13 cellular contexts compared by ENCODE assay signal in the genomic region with DNA sequence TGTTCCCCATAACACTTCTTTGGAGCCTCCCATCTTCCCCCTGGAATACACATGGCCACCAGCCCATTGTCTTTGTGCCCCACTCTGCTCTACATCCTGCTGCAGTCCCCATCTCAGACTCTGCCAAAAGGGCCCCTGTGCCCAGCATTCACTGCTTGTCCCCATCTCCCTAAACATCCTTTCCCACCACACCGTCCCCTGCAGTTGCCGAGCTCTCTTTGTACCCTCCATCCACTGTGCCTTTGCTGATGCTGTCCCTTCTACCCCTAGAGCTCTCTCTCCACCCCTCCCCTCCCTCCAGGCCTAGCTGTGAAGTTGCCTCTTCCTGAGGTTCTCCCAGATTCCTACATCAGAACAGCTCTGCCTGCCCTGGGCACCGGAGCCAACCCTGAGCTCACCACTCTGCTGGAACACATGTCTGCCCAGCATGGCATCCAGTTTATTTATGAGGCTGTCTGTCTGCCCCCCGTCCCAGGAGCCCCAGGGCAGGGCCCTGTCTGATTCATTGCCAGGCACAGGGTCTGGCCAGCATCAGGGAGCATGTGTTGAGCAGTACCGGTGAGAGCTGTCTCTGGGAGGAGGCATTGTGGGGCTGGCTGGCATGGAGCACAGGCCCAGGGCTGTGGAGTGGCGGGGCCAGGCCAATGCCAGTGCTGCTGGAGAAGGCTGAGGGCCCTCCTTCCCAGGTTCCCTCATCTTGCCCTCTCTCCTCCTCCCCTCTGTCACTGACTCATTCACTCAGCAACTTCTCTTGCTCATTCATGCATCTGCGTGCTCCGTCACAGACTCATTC. TPM values are rescaled to one million over a fixed set of nuclear protein-coding genes. Genes with fewer than 3 reads are reported as not detected.
DNase-seq lines count a peak whose midpoint lies in the region; ATAC-seq and TF ChIP-seq lines count a peak whose summit lies in the region.
"Had no signal": no experiment of that assay in that cellular context is flagged by ENCODE, and none has a peak within 500 bp of the region (broad histone marks: within the 10 kb centered on the region; RNA-seq: fewer than 3 reads in every experiment).

No MANE protein-coding gene starts in this region.

- peak; percentile 86 for DNase-seq in GM23248
- peak; percentile 86 for DNase-seq in astrocyte of the hippocampus (ENCODE audit: low read depth, low spot score)
- peak; percentile 69 to 85 for DNase-seq in heart right ventricle
- no peak for DNase-seq in HAP-1 (ENCODE audit: low spot score in 2 of 2)
- DNase-seq in activated CD4-positive, alpha-beta T cell treated with anti-CD3 and anti-CD28 coated beads, Interleukin-2, amount 10 ng/mL, durations not matched to agents 24 days and 14 days: no peak
- no peak for DNase-seq in NCI-H187 treated with DMSO at 0.1 percent for 48 hours (lab: John Stamatoyannopoulos, UW)
- DNase-seq in NCI-H526 (lab: John Stamatoyannopoulos, UW): no peak
- DNase-seq: activated T-cell treated with anti-CD3 and anti-CD28 coated beads, Interleukin-2, amount 50 U/mL, for 1 hour; immature natural killer cell had no signal

- no peak overlapping the region for H3K27ac Mint-ChIP-seq in activated CD4-positive, alpha-beta T cell treated with anti-CD3 and anti-CD28 coated beads, Interleukin-2, amount 10 ng/mL, durations not matched to agents 24 days and 14 days
- H3K27ac Mint-ChIP-seq: CD8-positive, alpha-beta memory T cell; stimulated activated naive CD8-positive, alpha-beta T cell treated with anti-CD3 and anti-CD28 coated beads, Interleukin-15, Interleukin-2, amounts not matched to agents 100 ng/mL and 50 ng/mL, for 24 hours; T-helper 1 cell treated with Interleukin-12 subunit alpha and Interleukin-12 subunit beta and Interleukin-4 antibody, amounts not matched to agents 30 μg/mL and 1 μg/mL, for 36 hours had no signal

- peaks cover 2% of the 10 kb centered on the region for H3K27me3 Mint-ChIP-seq in activated CD4-positive, alpha-beta T cell treated with anti-CD3 and anti-CD28 coated beads, Interleukin-2, amount 10 ng/mL, durations not matched to agents 24 days and 14 days
- H3K27me3 Mint-ChIP-seq: stimulated activated naive CD8-positive, alpha-beta T cell treated with anti-CD3 and anti-CD28 coated beads, Interleukin-15, Interleukin-2, amounts not matched to agents 100 ng/mL and 50 ng/mL, for 24 hours had no signal

- H3K9ac ChIP-seq in GM23248 (no peak overlapping the region; the same call in 1 of the 2 replicates), rectal smooth muscle tissue (ENCODE audit: low read length) (no peak overlapping the region)

- H3K79me2 ChIP-seq in GM23248 (ENCODE audit: insufficient read depth): no peaks in the 10 kb centered on the region

- no peaks in the 10 kb centered on the region for H4K20me1 ChIP-seq in GM23248 (ENCODE audit: insufficient read depth)

- H3K9me3 ChIP-seq in GM23248 (ENCODE audit: low read depth): no peaks in the 10 kb centered on the region
- H3K9me3 ChIP-seq in heart right ventricle: no peaks in the 10 kb centered on the region
- H3K9me3 ChIP-seq in HAP-1: no peaks in the 10 kb centered on the region

- H2AFZ ChIP-seq in GM23248: no peak overlapping the region

- H3K4me1 ChIP-seq in GM23248 (ENCODE audit: insufficient read depth) (peaks cover 17% of the 10 kb centered on the region; the same call in 1 of the 2 replicates), heart right ventricle (peaks cover 0 to 39% (median 23%) of the 10 kb centered on the region in 9 donors), rectal smooth muscle tissue (ENCODE audit: control insufficient read depth, insufficient read depth, low read length) (peaks cover 11% of the 10 kb centered on the region), HAP-1 (no peaks in the 10 kb centered on the region)

- H3K9me2 ChIP-seq in GM23248 (ENCODE audit: insufficient read depth): no peaks in the 10 kb centered on the region

- WGBS in GM23248 (ENCODE audit: low coverage in 1 of 2, low lambda C conversion rate in 2 of 2, missing lambda C conversion rate in 2 of 2), 2 experiments: 55 to 60% methylated on average over 8 of the region's 8 CpGs
- WGBS in heart right ventricle, 2 donors: 51 to 67% methylated on average over 8 of the region's 8 CpGs

- peak; percentile 87 to 96 (median 93) for ATAC-seq in heart right ventricle

- H3K9me3 Mint-ChIP-seq in activated CD4-positive, alpha-beta T cell treated with anti-CD3 and anti-CD28 coated beads, Interleukin-2, amount 10 ng/mL, durations not matched to agents 24 days and 14 days: no peaks in the 10 kb centered on the region
- H3K9me3 Mint-ChIP-seq: CD8-positive, alpha-beta memory T cell; immature natural killer cell; stimulated activated naive CD8-positive, alpha-beta T cell treated with anti-CD3 and anti-CD28 coated beads, Interleukin-15, Interleukin-2, amounts not matched to agents 100 ng/mL and 50 ng/mL, for 24 hours; T-helper 1 cell treated with Interleukin-12 subunit alpha and Interleukin-12 subunit beta and Interleukin-4 antibody, amounts not matched to agents 30 μg/mL and 1 μg/mL, for 36 hours had no signal

- intact Hi-C loops in heart right ventricle (cut with DNase I): no loop called here
- intact Hi-C loops in activated CD4-positive, alpha-beta T cell treated with anti-CD3 and anti-CD28 coated beads, Interleukin-2, amount 10 ng/mL, durations not matched to agents 24 days and 14 days (cut with micrococcal nuclease): no loop called here

- no peaks in the 10 kb centered on the region for H3K36me3 Mint-ChIP-seq in activated CD4-positive, alpha-beta T cell treated with anti-CD3 and anti-CD28 coated beads, Interleukin-2, amount 10 ng/mL, durations not matched to agents 24 days and 14 days (ENCODE audit: low read depth)
- H3K36me3 Mint-ChIP-seq: CD8-positive, alpha-beta memory T cell; immature natural killer cell had no signal

- H3K4me2 ChIP-seq in GM23248 (ENCODE audit: unreplicated experiment): no peak overlapping the region

- no peak for TF ChIP-seq CTCF in heart right ventricle (IDR thresholded peaks at IDR 0.05)

- H3K27me3 ChIP-seq in GM23248 (replicated peaks; ENCODE audit: insufficient read depth) (no peaks in the 10 kb centered on the region), heart right ventricle (no peaks in the 10 kb centered on the region), rectal smooth muscle tissue (ENCODE audit: control insufficient read depth, insufficient read depth, low read length) (no peaks in the 10 kb centered on the region), HAP-1 (ENCODE audit: low read depth) (no peaks in the 10 kb centered on the region)

- no peaks in the 10 kb centered on the region for H3K4me1 Mint-ChIP-seq in activated CD4-positive, alpha-beta T cell treated with anti-CD3 and anti-CD28 coated beads, Interleukin-2, amount 10 ng/mL, durations not matched to agents 24 days and 14 days
- H3K4me1 Mint-ChIP-seq: CD8-positive, alpha-beta memory T cell; immature natural killer cell had no signal

- no peak overlapping the region for H3K4me3 Mint-ChIP-seq in activated CD4-positive, alpha-beta T cell treated with anti-CD3 and anti-CD28 coated beads, Interleukin-2, amount 10 ng/mL, durations not matched to agents 24 days and 14 days
- H3K4me3 Mint-ChIP-seq: CD8-positive, alpha-beta memory T cell; immature natural killer cell; stimulated activated naive CD8-positive, alpha-beta T cell treated with anti-CD3 and anti-CD28 coated beads, Interleukin-15, Interleukin-2, amounts not matched to agents 100 ng/mL and 50 ng/mL, for 24 hours; T-helper 1 cell treated with Interleukin-12 subunit alpha and Interleukin-12 subunit beta and Interleukin-4 antibody, amounts not matched to agents 30 μg/mL and 1 μg/mL, for 36 hours had no signal

- no peak overlapping the region for H3K4me3 ChIP-seq in GM23248
- no peak overlapping the region for H3K4me3 ChIP-seq in heart right ventricle
- no peak overlapping the region for H3K4me3 ChIP-seq in rectal smooth muscle tissue (ENCODE audit: low read length)
- H3K4me3 ChIP-seq in HAP-1: no peak overlapping the region

- H3K27ac ChIP-seq in GM23248 (no peak overlapping the region), heart right ventricle (peak overlapping the region in 7 of 10 donors; percentile 11 to 68 (median 59)), rectal smooth muscle tissue (ENCODE audit: low read depth, low read length) (peak overlapping the region; percentile 46)

- H3K36me3 ChIP-seq in GM23248 (ENCODE audit: low read depth) (no peaks in the 10 kb centered on the region), heart right ventricle (no peaks in the 10 kb centered on the region), rectal smooth muscle tissue (ENCODE audit: control insufficient read depth, insufficient read depth, low read length) (no peaks in the 10 kb centered on the region), HAP-1 (replicated peaks) (no peaks in the 10 kb centered on the region)

- in situ Hi-C loops in GM23248 (cut with MboI) (no loop called here), HAP-1 (cut with MboI; ENCODE audit: low sequenced_read_pairs) (no loop called here)

- H3F3A ChIP-seq in GM23248 (ENCODE audit: insufficient read depth): no peaks in the 10 kb centered on the region

RNA-seq across cellular contexts. Expression of a gene that starts 28.8 kb away (rescaled TPM):
- not detected in 2 replicates for total RNA-seq in GM23248 (2014; rRNA removed; shearing (Covaris generic))
- not detected in 2 replicates for polyA plus RNA-seq in GM23248 (2016; fragmentation: Nextera tagmentation; extraction: Ambion mirVana)
- 1 to 10 TPM in 3 of 10 donors, under 1 TPM in 3, not detected in 4; 0.30 to 8.5 (median 0.96) TPM for total RNA-seq in heart right ventricle
- polyA plus RNA-seq in heart right ventricle: 1 to 10 TPM in 1 of 2 donors, not detected in 1; 2.0 TPM
- not detected in 2 replicates for total RNA-seq in activated CD4-positive, alpha-beta T cell treated with anti-CD3 and anti-CD28 coated beads, Interleukin-2, amount 10 ng/mL, durations not matched to agents 24 days and 14 days
- total RNA-seq: CD8-positive, alpha-beta memory T cell had no signal
- polyA plus RNA-seq: CD8-positive, alpha-beta memory T cell; immature natural killer cell had no signal

Comparison
In these comparisons a context has a peak if more than half of its experiments do, and no peak if none do; other contexts are left out.
1. DNase-seq: peak in GM23248 (single experiment), astrocyte of the hippocampus (single experiment) and heart right ventricle (2 of 2); none in HAP-1 (0 of 2), activated CD4-positive, alpha-beta T cell treated with anti-CD3 and anti-CD28 coated beads, Interleukin-2, amount 10 ng/mL, durations not matched to agents 24 days and 14 days (single experiment), NCI-H187 treated with DMSO at 0.1 percent for 48 hours (single experiment) and NCI-H526 (0 of 2).